Comparison of ENCODE assay signal across 2 cellular contexts in genomic region chr11:73648629-73649046, GRCh38.
TF ChIP-seq lines count a peak whose summit lies in the region.

No MANE protein-coding gene starts in this region.

TF ChIP-seq in GM23338, 12 proteins besides CTCF, POLR2A, EP300 and RAD21 (continued from another document):
- TF ChIP-seq ZNF462 (CRISPR knock-in tag; IDR thresholded peaks at IDR 0.05) (no peak), ZNF114 (CRISPR knock-in tag; IDR thresholded peaks at IDR 0.05) (no peak)

TF ChIP-seq in HEK293T, 16 proteins besides CTCF, POLR2A, EP300 and RAD21 (continued from another document):
- TF ChIP-seq TARDBP (IDR thresholded peaks at IDR 0.05) (no peak), FOXA1 (IDR thresholded peaks at IDR 0.05) (no peak), HDGF (IDR thresholded peaks at IDR 0.05; ENCODE audit: borderline replicate concordance) (no peak), L3MBTL2 (conservative IDR thresholded peaks at IDR 0.05) (no peak)
TF ChIP-seq in HEK293T: peak in this region for 0.
